8 cellular contexts compared by ENCODE assay signal in genomic region chrX:34656842-34657780, GRCh38. TPM values are rescaled to one million over a fixed set of nuclear protein-coding genes. Genes with fewer than 3 reads are reported as not detected.
DNase-seq lines count a peak whose midpoint lies in the region; ATAC-seq, FAIRE-seq and TF ChIP-seq lines count a peak whose summit lies in the region.

TMEM47 (minus strand) TSS chrX:34657285; CDS start chrX:34657029, 256 bp downstream.

- no peak within 1 kb of the TSS for H3K27ac Mint-ChIP-seq in activated CD4-positive, alpha-beta T cell treated with anti-CD3 and anti-CD28 coated beads for 36 hours
- H3K27ac Mint-ChIP-seq in chondrocyte (ENCODE audit: unreplicated experiment) = peak within 1 kb of the TSS; percentile 83
- H3K27ac Mint-ChIP-seq in stimulated activated memory B cell treated with anti-CD40 and anti-IgM and Interleukin-4, amounts not matched to agents 10 μg/mL and 1 μg/mL and 100 μg/mL, for 72 hours = no peak within 1 kb of the TSS

- no peaks in the 10 kb centered on the region for H3K4me1 ChIP-seq in keratinocyte (ENCODE audit: control insufficient read depth, extremely low read depth, insufficient read depth, low read length)
- no peaks in the 10 kb centered on the region for H3K4me1 ChIP-seq in spleen

- peaks cover 7% of the 10 kb centered on the region for H3K4me1 Mint-ChIP-seq in activated CD4-positive, alpha-beta T cell treated with anti-CD3 and anti-CD28 coated beads for 36 hours
- H3K4me1 Mint-ChIP-seq in chondrocyte (ENCODE audit: low read depth) = peaks cover 38% of the 10 kb centered on the region
- H3K4me1 Mint-ChIP-seq in stimulated activated memory B cell treated with anti-CD40 and anti-IgM and Interleukin-4, amounts not matched to agents 10 μg/mL and 1 μg/mL and 100 μg/mL, for 72 hours = no peaks in the 10 kb centered on the region

- peak; percentile 13 for DNase-seq in activated CD4-positive, alpha-beta T cell treated with anti-CD3 and anti-CD28 coated beads for 36 hours
- DNase-seq in activated CD4-positive, alpha-beta T cell treated with anti-CD3 and anti-CD28 coated beads, Interleukin-2, amount 50 U/mL, for 1 hour = no peak
- DNase-seq in NCI-H510A treated with DMSO at 0.1 percent for 48 hours (lab: John Stamatoyannopoulos, UW) (peak; percentile 59), chondrocyte (ENCODE audit: low spot score) (peak; percentile 93), keratinocyte (ENCODE audit: low read depth, low spot score) (no peak), spleen (peak; percentile 73), 8988T (no peak)

- no peak for FAIRE-seq in keratinocyte (lab: Jason Lieb, UNC)

- H3K4me2 ChIP-seq in keratinocyte (ENCODE audit: control insufficient read depth, extremely low read depth, insufficient read depth, low read depth, low read length) = peak within 1 kb of the TSS; percentile 66

- dilution Hi-C loops in keratinocyte (cut with MboI; ENCODE audit: extremely low pct_ligation_motif_present, low sequenced_read_pairs) = no loop called here

- TF ChIP-seq CTCF in chondrocyte (IDR thresholded peaks at IDR 0.05) = no peak
- TF ChIP-seq CTCF in keratinocyte (optimal IDR thresholded peaks at IDR 0.05 in 1 of 3, IDR thresholded peaks at IDR 0.05 in 1 of 3, conservative IDR thresholded peaks at IDR 0.05 in 1 of 3; ENCODE audit: extremely low read depth in 1 of 3, insufficient read depth in 2 of 3, low read length in 3 of 3) = no peak
- TF ChIP-seq CTCF in spleen (IDR thresholded peaks at IDR 0.05 in 8 of 11, conservative IDR thresholded peaks at IDR 0.05 in 3 of 11) = no peak

- no peak within 1 kb of the TSS for H3K9ac ChIP-seq in keratinocyte (ENCODE audit: control insufficient read depth, extremely low read depth, insufficient read depth, low read length)

- intact Hi-C loops in activated CD4-positive, alpha-beta T cell treated with anti-CD3 and anti-CD28 coated beads for 36 hours (cut with DNase I, micrococcal nuclease) = no loop called here
- intact Hi-C loops in spleen (cut with DNase I; ENCODE audit: low total_unique reads) = no loop called here

- H3K27me3 ChIP-seq in keratinocyte (ENCODE audit: control insufficient read depth, extremely low read depth, insufficient read depth, low read length) = peaks cover 16% of the 10 kb centered on the region
- peaks cover 0 to 40% (median 13%) of the 10 kb centered on the region in 7 donors for H3K27me3 ChIP-seq in spleen (replicated peaks in 1 of 7)

- CTCF ChIA-PET in activated CD4-positive, alpha-beta T cell treated with anti-CD3 and anti-CD28 coated beads for 36 hours (lab: Charles Lee) = no interaction called here

- no peak for TF ChIP-seq POLR2A in spleen (IDR thresholded peaks at IDR 0.05)

- H3K4me3 ChIP-seq in keratinocyte (ENCODE audit: control insufficient read depth in 2 of 3, extremely low read depth in 1 of 3, insufficient read depth in 2 of 3, low read depth in 1 of 3, low read length in 3 of 3) (peak within 1 kb of the TSS; percentile 23 to 38 (median 33)), spleen (peak within 1 kb of the TSS; percentile 17 to 61 (median 32))

- no peaks in the 10 kb centered on the region for H4K20me1 ChIP-seq in keratinocyte (ENCODE audit: control insufficient read depth, extremely low read depth, insufficient read depth, low read length)

- no peaks in the 10 kb centered on the region for H3K9me3 Mint-ChIP-seq in activated CD4-positive, alpha-beta T cell treated with anti-CD3 and anti-CD28 coated beads for 36 hours (ENCODE audit: low read depth)
- no peaks in the 10 kb centered on the region for H3K9me3 Mint-ChIP-seq in chondrocyte (ENCODE audit: low read depth)
- peaks cover 5% of the 10 kb centered on the region for H3K9me3 Mint-ChIP-seq in stimulated activated memory B cell treated with anti-CD40 and anti-IgM and Interleukin-4, amounts not matched to agents 10 μg/mL and 1 μg/mL and 100 μg/mL, for 72 hours

- H3K27ac ChIP-seq in keratinocyte (ENCODE audit: control insufficient read depth, insufficient read depth, low read length) (no peak within 1 kb of the TSS), spleen (peak within 1 kb of the TSS in 5 of 8 donors; percentile 26 to 51 (median 36))

- POLR2A ChIA-PET in activated CD4-positive, alpha-beta T cell treated with anti-CD3 and anti-CD28 coated beads for 36 hours (lab: Charles Lee) = no interaction called here

- H2AFZ ChIP-seq in keratinocyte (ENCODE audit: control insufficient read depth, low read length) = peak within 1 kb of the TSS; percentile 13

- H3K27me3 Mint-ChIP-seq in activated CD4-positive, alpha-beta T cell treated with anti-CD3 and anti-CD28 coated beads for 36 hours = peaks cover 24% of the 10 kb centered on the region
- H3K27me3 Mint-ChIP-seq in chondrocyte (ENCODE audit: low read depth) = peaks cover 13% of the 10 kb centered on the region
- H3K27me3 Mint-ChIP-seq in stimulated activated memory B cell treated with anti-CD40 and anti-IgM and Interleukin-4, amounts not matched to agents 10 μg/mL and 1 μg/mL and 100 μg/mL, for 72 hours = peaks cover 13% of the 10 kb centered on the region

- no peaks in the 10 kb centered on the region for H3K79me2 ChIP-seq in keratinocyte (ENCODE audit: control insufficient read depth, insufficient read depth, low read length)

- H3K36me3 ChIP-seq in keratinocyte (ENCODE audit: control insufficient read depth in 2 of 2, extremely low read depth in 1 of 2, insufficient read depth in 2 of 2, low read length in 2 of 2) (no peaks in the 10 kb centered on the region), spleen (no peaks in the 10 kb centered on the region)

- no peaks in the 10 kb centered on the region for H3K9me3 ChIP-seq in keratinocyte (ENCODE audit: control insufficient read depth, low read depth, low read length)
- no peaks in the 10 kb centered on the region for H3K9me3 ChIP-seq in spleen

- WGBS in spleen, 5 donors = 0 to 44% (median 3%) methylated on average over 5 to 103 of the region's 103 CpGs

- no peaks in the 10 kb centered on the region for H3K36me3 Mint-ChIP-seq in activated CD4-positive, alpha-beta T cell treated with anti-CD3 and anti-CD28 coated beads for 36 hours (ENCODE audit: low read depth)
- H3K36me3 Mint-ChIP-seq in chondrocyte (ENCODE audit: low read depth) = no peaks in the 10 kb centered on the region
- H3K36me3 Mint-ChIP-seq in stimulated activated memory B cell treated with anti-CD40 and anti-IgM and Interleukin-4, amounts not matched to agents 10 μg/mL and 1 μg/mL and 100 μg/mL, for 72 hours = no peaks in the 10 kb centered on the region

- peak within 1 kb of the TSS; percentile 8 for H3K4me3 Mint-ChIP-seq in activated CD4-positive, alpha-beta T cell treated with anti-CD3 and anti-CD28 coated beads for 36 hours
- peak within 1 kb of the TSS; percentile 81 for H3K4me3 Mint-ChIP-seq in chondrocyte (ENCODE audit: unreplicated experiment)
- no peak within 1 kb of the TSS for H3K4me3 Mint-ChIP-seq in stimulated activated memory B cell treated with anti-CD40 and anti-IgM and Interleukin-4, amounts not matched to agents 10 μg/mL and 1 μg/mL and 100 μg/mL, for 72 hours

- ATAC-seq in activated CD4-positive, alpha-beta T cell treated with anti-CD3 and anti-CD28 coated beads for 36 hours = peak; percentile 58
- no peak for ATAC-seq in stimulated activated memory B cell treated with anti-CD40 and anti-IgM and Interleukin-4, amounts not matched to agents 10 μg/mL and 1 μg/mL and 100 μg/mL, for 72 hours

- H3K9me1 ChIP-seq in keratinocyte (ENCODE audit: control insufficient read depth, extremely low read depth, insufficient read depth, low read length) = no peaks in the 10 kb centered on the region

RNA-seq across cellular contexts. Expression of gene TMEM47, which starts in this region (rescaled TPM):
- total RNA-seq in activated CD4-positive, alpha-beta T cell treated with anti-CD3 and anti-CD28 coated beads for 36 hours = not detected
- total RNA-seq in chondrocyte = 63.7 to 65.6 TPM (median 64.1 TPM) in 3 replicates
- 0.07 to 0.16 TPM (median 0.10 TPM) in 3 replicates for polyA plus RNA-seq in keratinocyte
- 0.09 TPM for polyA plus RNA-seq in keratinocyte (2011; ENCODE audit: low read depth)
- 0.08 and 0.11 TPM in 2 replicates for polyA plus RNA-seq in keratinocyte (2011; cell fraction: cytosol; rRNA removed)
- polyA plus RNA-seq in keratinocyte (2011; cell fraction: nucleus; rRNA removed) = 0.13 and 0.17 TPM in 2 replicates
- 0.06 and 0.07 TPM in 2 replicates for polyA plus RNA-seq in keratinocyte (2012; ENCODE audit: low replicate concordance)
- polyA minus RNA-seq in keratinocyte = 0.10 to 0.19 TPM in 2 of 3 replicates, not detected in the other
- not detected for polyA minus RNA-seq in keratinocyte (2011; cell fraction: cytosol; rRNA and poly(A)+ RNA removed)
- polyA minus RNA-seq in keratinocyte (2011; cell fraction: nucleus; rRNA and poly(A)+ RNA removed) = 0.11 and 0.23 TPM in 2 replicates
- total RNA-seq in spleen = 10 to 100 TPM in 1 of 7 donors, 1 to 10 TPM in 6; 5.0 to 11.1 (median 5.8) TPM
- 1 to 10 TPM; 1.3 to 3.2 (median 2.6) TPM for polyA plus RNA-seq in spleen

Comparison
In these comparisons a context has a peak if more than half of its experiments do, and no peak if none do; other contexts are left out.
1. RNA of gene TMEM47 (total RNA-seq): 63.7 to 65.6 TPM in chondrocyte and 5.0 to 11.1 TPM in spleen; not detected in activated CD4-positive, alpha-beta T cell treated with anti-CD3 and anti-CD28 coated beads for 36 hours; every median in the first group is over 4 times any median in the second.
2. Peak in DNase-seq and ATAC-seq in activated CD4-positive, alpha-beta T cell treated with anti-CD3 and anti-CD28 coated beads for 36 hours; RNA of the gene not detected or under 1 TPM.
3. DNase-seq: peak in NCI-H510A treated with DMSO at 0.1 percent for 48 hours (single experiment), chondrocyte (single experiment) and spleen (single experiment); none in activated CD4-positive, alpha-beta T cell treated with anti-CD3 and anti-CD28 coated beads, Interleukin-2, amount 50 U/mL, for 1 hour (single experiment), keratinocyte (single experiment) and 8988T (single experiment).